In genomic region chr1:181143081-181143859, GRCh38 we compare ENCODE assay signal across 13 cellular contexts. TPM values are rescaled to one million over a fixed set of nuclear protein-coding genes. Genes with fewer than 3 reads are reported as not detected.
A peak's percentile ranks its signal among the peaks of the same experiment; 100 is the strongest.
DNase-seq lines count a peak whose midpoint lies in the region; ATAC-seq, FAIRE-seq and TF ChIP-seq lines count a peak whose summit lies in the region.
"Had no signal": no experiment of that assay in that cellular context is flagged by ENCODE, and none has a peak within 500 bp of the region (broad histone marks: within the 10 kb centered on the region; RNA-seq: fewer than 3 reads in every experiment).

No MANE protein-coding gene starts in this region.

- H4K20me1 ChIP-seq in K562 (replicated peaks; ENCODE audit: control insufficient read depth, insufficient read depth, low read length), result no peaks in the 10 kb centered on the region
- H4K20me1 ChIP-seq: BLaER1 treated with 17β-estradiol and CSF1 and Interleukin-3, amounts not matched to agents 10 nM and 100 nM had no signal

- no peak overlapping the region for H3K18ac ChIP-seq in mesenchymal stem cell (ENCODE audit: low read depth in 1 of 2, low read length in 2 of 2)

- H2AFZ ChIP-seq in K562 (ENCODE audit: low read depth, low read length), result no peak overlapping the region
- no peak overlapping the region for H2AFZ ChIP-seq in mesenchymal stem cell (ENCODE audit: low read depth, low read length)

- peaks cover 58% of the 10 kb centered on the region for H3K4me1 Mint-ChIP-seq in activated naive CD4-positive, alpha-beta T cell treated with anti-CD3 and anti-CD28 coated beads, Interleukin-2, amount 10 ng/mL, durations not matched to agents 7 days and 5 days

- in situ Hi-C loops in K562 (cut with MboI), result loop anchor here (5.0 kb wide), 3 partner anchors 61 to 641 kb away; partner anchors contain the start of gene ACBD6

- H3K27ac Mint-ChIP-seq in activated naive CD4-positive, alpha-beta T cell treated with anti-CD3 and anti-CD28 coated beads, Interleukin-2, amount 10 ng/mL, durations not matched to agents 7 days and 5 days, result no peak overlapping the region

- H2AK5ac ChIP-seq in mesenchymal stem cell (ENCODE audit: low read length, severe bottlenecking), result no peak overlapping the region

- no peak for TF ChIP-seq RAD21 in K562 (CRISPR knock-in tag; conservative IDR thresholded peaks at IDR 0.05 in 1 of 2, IDR thresholded peaks at IDR 0.05 in 1 of 2)

- no peak overlapping the region for H3K4me3 ChIP-seq in right cardiac atrium (ENCODE audit: low read length)
- H3K4me3 ChIP-seq in left ventricle myocardium inferior, result no peak overlapping the region
- no peak overlapping the region for H3K4me3 ChIP-seq in K562
- no peak overlapping the region for H3K4me3 ChIP-seq in mesenchymal stem cell (ENCODE audit: insufficient read depth in 1 of 2, low read depth in 1 of 2, low read length in 2 of 2)
- H3K4me3 ChIP-seq in vagina, result no peak overlapping the region

- no peak overlapping the region for H2BK12ac ChIP-seq in mesenchymal stem cell (ENCODE audit: low read length in 2 of 2)

- H3K4me2 ChIP-seq in K562 (ENCODE audit: insufficient read depth, low read length) (no peak overlapping the region), mesenchymal stem cell (ENCODE audit: low read length, poor library complexity, severe bottlenecking) (no peak overlapping the region)
- H3K4me2 ChIP-seq: KMS-11 had no signal

- H3K79me2 ChIP-seq in K562 (ENCODE audit: control insufficient read depth, insufficient read depth, low read length), result no peaks in the 10 kb centered on the region

- BruUV-seq in K562 (replicated peaks; lab: Mats Ljungman, UMichigan), result no TSS peak

- 51% methylated on average over 5 of the region's 5 CpGs for WGBS in right cardiac atrium
- 22% methylated on average over 5 of the region's 5 CpGs for WGBS in K562 (ENCODE audit: insufficient coverage, low coverage, missing lambda C conversion rate)
- WGBS in mesenchymal stem cell, result 56% methylated on average over 4 of the region's 5 CpGs

- H4K8ac ChIP-seq in mesenchymal stem cell (ENCODE audit: low read length), result no peak overlapping the region

- no peak overlapping the region for H3K4me3 Mint-ChIP-seq in activated naive CD4-positive, alpha-beta T cell treated with anti-CD3 and anti-CD28 coated beads, Interleukin-2, amount 10 ng/mL, durations not matched to agents 7 days and 5 days

- no peaks in the 10 kb centered on the region for H3K9me1 ChIP-seq in K562 (ENCODE audit: control insufficient read depth, insufficient read depth, low read length)

- no peak overlapping the region for H4K91ac ChIP-seq in mesenchymal stem cell (ENCODE audit: low read length)

- H3K14ac ChIP-seq in mesenchymal stem cell (ENCODE audit: low read length in 2 of 2), result no peak overlapping the region

- H2BK5ac ChIP-seq in mesenchymal stem cell (ENCODE audit: low read depth, low read length, poor library complexity, severe bottlenecking), result no peak overlapping the region

- CTCF ChIA-PET in K562 (lab: Yijun Ruan, JAX; ENCODE audit: low intra/inter-chr PET ratio), result interaction anchor here (0.5 to 3.1 kb wide), 9 partner anchors 56 to 616 kb away, joined by 3 to 22 read pairs (median 5); no protein-coding TSS in a partner anchor
- CTCF ChIA-PET in activated naive CD4-positive, alpha-beta T cell treated with anti-CD3 and anti-CD28 coated beads, Interleukin-2, amount 10 ng/mL, durations not matched to agents 7 days and 5 days (lab: Charles Lee), result interaction anchor here (0.6 to 7.8 kb wide), 30 partner anchors 10 to 281 kb away, joined by 3 to 169 read pairs (median 7); partner anchors contain the start of genes IER5 and MR1

- intact Hi-C loops in right cardiac atrium (cut with DNase I), result loop anchor here (2.0 to 10.0 kb wide), 8 partner anchors 54 to 261 kb away; partner anchors contain the start of genes IER5 (in 2 of the 4) and STX6 (in 1 of the 4)
- intact Hi-C loops in left ventricle myocardium inferior (cut with micrococcal nuclease), result loop anchor here (2.0 to 5.0 kb wide), 2 partner anchors 61 to 104 kb away; no protein-coding TSS in a partner anchor
- intact Hi-C loops in K562 (cut with micrococcal nuclease), result loop anchor here (5.0 kb wide), 1 partner anchor 626 kb away; no protein-coding TSS in a partner anchor
- intact Hi-C loops in vagina (cut with DNase I), result loop anchor here (2.0 to 10.0 kb wide), 3 partner anchors 54 to 258 kb away; partner anchors contain the start of gene IER5

- no peak overlapping the region for H3K23ac ChIP-seq in mesenchymal stem cell (ENCODE audit: low read length in 2 of 2)

- H2BK15ac ChIP-seq in mesenchymal stem cell (ENCODE audit: low read depth, poor library complexity, severe bottlenecking), result no peak overlapping the region

- no peaks in the 10 kb centered on the region for H3K27me3 ChIP-seq in right cardiac atrium (ENCODE audit: control insufficient read depth, insufficient read depth)
- H3K27me3 ChIP-seq in left ventricle myocardium inferior (ENCODE audit: low read depth), result no peaks in the 10 kb centered on the region
- H3K27me3 ChIP-seq in K562 (ENCODE audit: control insufficient read depth in 2 of 2, insufficient read depth in 2 of 2, low read length in 2 of 2), result no peaks in the 10 kb centered on the region
- H3K27me3 ChIP-seq in mesenchymal stem cell (ENCODE audit: control insufficient read depth in 1 of 2, insufficient read depth in 1 of 2, low read length in 2 of 2), result peaks cover 0 to 11% of the 10 kb centered on the region in 2 experiments
- H3K27me3 ChIP-seq in vagina, result no peaks in the 10 kb centered on the region
- H3K27me3 ChIP-seq: BLaER1 treated with 17β-estradiol and CSF1 and Interleukin-3, amounts not matched to agents 10 nM and 100 nM; SJSA1 had no signal

- H3K27me3 Mint-ChIP-seq in activated naive CD4-positive, alpha-beta T cell treated with anti-CD3 and anti-CD28 coated beads, Interleukin-2, amount 10 ng/mL, durations not matched to agents 7 days and 5 days, result peaks cover 43% of the 10 kb centered on the region

- ATAC-seq in right cardiac atrium, result no peak
- ATAC-seq in K562, result no peak
- no peak for ATAC-seq in SK-N-SH treated with all-trans-retinoic acid at 6 μM for 48 hours
- ATAC-seq in GM18517 (IDR thresholded peaks at IDR 0.05; ENCODE audit: unreplicated experiment), result no peak

- H3K9ac ChIP-seq in K562 (ENCODE audit: insufficient read depth in 1 of 2, low read depth in 2 of 2, low read length in 2 of 2), result no peak overlapping the region
- peak overlapping the region; percentile 90 for H3K9ac ChIP-seq in mesenchymal stem cell (ENCODE audit: low read length)
- H3K9ac ChIP-seq: KMS-11 had no signal

- no peak for FAIRE-seq in K562 (lab: Jason Lieb, UNC)
- FAIRE-seq: A549, H54 had no signal

- no peak overlapping the region for H3K4ac ChIP-seq in mesenchymal stem cell (ENCODE audit: low read depth in 1 of 2, low read length in 2 of 2)

- H3K27ac ChIP-seq in right cardiac atrium (ENCODE audit: low read length) (peak overlapping the region; percentile 41), left ventricle myocardium inferior (replicated peaks) (no peak overlapping the region), K562 (ENCODE audit: extremely low read depth, low read depth, low read length) (no peak overlapping the region), mesenchymal stem cell (ENCODE audit: low read length, poor library complexity, severe bottlenecking) (no peak overlapping the region), vagina (peak overlapping the region; percentile 78)
- H3K27ac ChIP-seq: KMS-11, SJSA1 had no signal

- H3K4me1 ChIP-seq in right cardiac atrium (ENCODE audit: control insufficient read depth, insufficient read depth, low read length), result peaks cover 2% of the 10 kb centered on the region
- H3K4me1 ChIP-seq in left ventricle myocardium inferior, result peaks cover 47% of the 10 kb centered on the region
- H3K4me1 ChIP-seq in K562 (replicated peaks in 1 of 2; ENCODE audit: control insufficient read depth in 2 of 2, insufficient read depth in 2 of 2, low read length in 2 of 2), result peaks cover 19 to 28% of the 10 kb centered on the region in 2 experiments
- H3K4me1 ChIP-seq in mesenchymal stem cell (ENCODE audit: control insufficient read depth, insufficient read depth, low read depth, low read length), result peaks cover 20% of the 10 kb centered on the region
- H3K4me1 ChIP-seq in vagina, result peaks cover 34% of the 10 kb centered on the region

- H3K36me3 ChIP-seq in left ventricle myocardium inferior, result no peaks in the 10 kb centered on the region
- no peaks in the 10 kb centered on the region for H3K36me3 ChIP-seq in K562 (ENCODE audit: control insufficient read depth, insufficient read depth, low read length)
- no peaks in the 10 kb centered on the region for H3K36me3 ChIP-seq in mesenchymal stem cell (ENCODE audit: control insufficient read depth in 1 of 2, insufficient read depth in 2 of 2, low read depth in 1 of 2, low read length in 2 of 2)
- no peaks in the 10 kb centered on the region for H3K36me3 ChIP-seq in vagina
- H3K36me3 ChIP-seq: BLaER1 treated with 17β-estradiol and CSF1 and Interleukin-3, amounts not matched to agents 10 nM and 100 nM; SJSA1 had no signal

- no peak for TF ChIP-seq EP300 in K562 (IDR thresholded peaks at IDR 0.05; ENCODE audit: low read length)

- POLR2A ChIA-PET in K562 (lab: Yijun Ruan, JAX), result interaction anchor here (0.6 to 5.6 kb wide), 7 partner anchors 10 to 625 kb away, joined by 3 to 52 read pairs (median 3); no protein-coding TSS in a partner anchor

- H3K79me1 ChIP-seq in mesenchymal stem cell (replicated peaks; ENCODE audit: low read length, poor library complexity, severe bottlenecking), result no peaks in the 10 kb centered on the region

- TF ChIP-seq CTCF in left ventricle myocardium inferior (IDR thresholded peaks at IDR 0.05; ENCODE audit: borderline replicate concordance), result no peak
- no peak for TF ChIP-seq CTCF in K562 (IDR thresholded peaks at IDR 0.05 in 2 of 3, conservative IDR thresholded peaks at IDR 0.05 in 1 of 3; ENCODE audit: insufficient read depth in 2 of 3, low read depth in 1 of 3, low read length in 3 of 3)
- TF ChIP-seq CTCF in vagina (IDR thresholded peaks at IDR 0.05), result no peak

- H2BK120ac ChIP-seq in mesenchymal stem cell (ENCODE audit: low read depth, low read length), result no peak overlapping the region

- TF ChIP-seq POLR2A in K562 (conservative IDR thresholded peaks at IDR 0.05) (no peak), vagina (IDR thresholded peaks at IDR 0.05) (no peak)

- DNase-seq in right cardiac atrium (no peak), left ventricle myocardium inferior (no peak), K562 (ENCODE audit: extremely low read depth in 1 of 4, low spot score in 3 of 4) (no peak), mesenchymal stem cell (no peak), vagina (ENCODE audit: extremely low spot score in 2 of 2) (no peak)
- DNase-seq in activated naive CD4-positive, alpha-beta T cell treated with anti-CD3 and anti-CD28 coated beads, Interleukin-2, amount 10 ng/mL, durations not matched to agents 7 days and 5 days, result no peak

- peaks cover 2% of the 10 kb centered on the region for H3K36me3 Mint-ChIP-seq in activated naive CD4-positive, alpha-beta T cell treated with anti-CD3 and anti-CD28 coated beads, Interleukin-2, amount 10 ng/mL, durations not matched to agents 7 days and 5 days

- peaks cover 6% of the 10 kb centered on the region for H3K9me3 Mint-ChIP-seq in activated naive CD4-positive, alpha-beta T cell treated with anti-CD3 and anti-CD28 coated beads, Interleukin-2, amount 10 ng/mL, durations not matched to agents 7 days and 5 days

- H3K9me3 ChIP-seq in right cardiac atrium (ENCODE audit: control insufficient read depth, low read length) (no peaks in the 10 kb centered on the region), left ventricle myocardium inferior (replicated peaks) (peaks cover 3% of the 10 kb centered on the region), K562 (replicated peaks; ENCODE audit: control insufficient read depth, insufficient read depth, low read depth, low read length) (no peaks in the 10 kb centered on the region), mesenchymal stem cell (ENCODE audit: control insufficient read depth, low read length) (peaks cover 5% of the 10 kb centered on the region), vagina (no peaks in the 10 kb centered on the region)
- H3K9me3 ChIP-seq: SJSA1 had no signal

RNA-seq across cellular contexts. Expression of gene IER5, which starts 54.8 kb away (rescaled TPM):
- total RNA-seq in right cardiac atrium, result 10 to 100 TPM; 21.9 to 32.6 (median 28.2) TPM
- 63.8 TPM for polyA plus RNA-seq in right cardiac atrium
- 22.1 TPM for total RNA-seq in left ventricle myocardium inferior
- 21.5 and 24.6 TPM in 2 replicates for total RNA-seq in K562 (2011; cell fraction: chromatin; rRNA removed; ENCODE audit: low replicate concordance)
- 27.5 and 31.9 TPM in 2 replicates for total RNA-seq in K562 (2011; cell fraction: nucleolus; rRNA removed)
- total RNA-seq in K562 (2011; cell fraction: nucleoplasm; rRNA removed), result 26.3 and 27.0 TPM in 2 replicates
- total RNA-seq in K562 (2014; rRNA removed), result 32.1 and 33.1 TPM in 2 replicates
- 9.9 and 10.9 TPM in 2 replicates for total RNA-seq in K562 (2014; rRNA removed; fragmentation: Illumina TruSeq; extraction: Trizol)
- 14.1 and 14.6 TPM in 2 replicates for total RNA-seq in K562 (2015; rRNA removed; fragmentation: Illumina TruSeq; extraction: Trizol)
- 29.8 and 30.4 TPM in 2 replicates for total RNA-seq in K562 (2021)
- 11.5 and 13.9 TPM in 2 replicates for polyA plus RNA-seq in K562 (2011; rRNA removed)
- 9.5 and 16.6 TPM in 2 replicates for polyA plus RNA-seq in K562 (2011; cell fraction: cytosol; rRNA removed)
- 19.1 and 21.0 TPM in 2 replicates for polyA plus RNA-seq in K562 (2011; cell fraction: nucleus; rRNA removed)
- 18.7 and 22.8 TPM in 2 replicates for polyA plus RNA-seq in K562 (2012)
- polyA plus RNA-seq in K562 (2014; fragmentation: Illumina TruSeq; extraction: Trizol), result 12.0 and 12.6 TPM in 2 replicates
- polyA plus RNA-seq in K562 (2014; fragmentation: Nextera tagmentation; extraction: Ambion mirVana), result 1 to 10 TPM; 2.4 to 2.5 TPM
- polyA plus RNA-seq in K562 (2014; rRNA removed), result 25.0 and 25.7 TPM in 2 replicates
- polyA minus RNA-seq in K562 (2011; rRNA and poly(A)+ RNA removed), result 10.3 and 13.4 TPM in 2 replicates
- polyA minus RNA-seq in K562 (2011; cell fraction: cytosol; rRNA and poly(A)+ RNA removed), result 12.1 and 13.3 TPM in 2 replicates
- polyA minus RNA-seq in K562 (2011; cell fraction: nucleus; rRNA and poly(A)+ RNA removed), result 21.1 and 33.3 TPM in 2 replicates
- 11.3 TPM for polyA plus RNA-seq in mesenchymal stem cell (2013, experiment 1 of 2)
- 11.5 TPM for polyA plus RNA-seq in mesenchymal stem cell (2013, experiment 2 of 2)
- total RNA-seq in vagina, result 13.0 TPM

Comparison
In these comparisons a context has a peak if more than half of its experiments do, and no peak if none do; other contexts are left out.
1. H3K27ac ChIP-seq: peak in right cardiac atrium (single experiment) and vagina (single experiment); none in left ventricle myocardium inferior (single experiment), K562 (single experiment) and mesenchymal stem cell (single experiment).